ENCODE assay signal across 11 cellular contexts in genomic region chr9:114383866-114384231, GRCh38. TPM values are rescaled to one million over a fixed set of nuclear protein-coding genes. Genes with fewer than 3 reads are reported as not detected.
DNase-seq lines count a peak whose midpoint lies in the region; ATAC-seq and TF ChIP-seq lines count a peak whose summit lies in the region.
"Had no signal": no experiment of that assay in that cellular context is flagged by ENCODE, and none has a peak within 500 bp of the region (broad histone marks: within the 10 kb centered on the region; RNA-seq: fewer than 3 reads in every experiment).

No MANE protein-coding gene starts in this region.

- peaks cover 6% of the 10 kb centered on the region; the same call in 1 of the 2 replicates for H3F3A ChIP-seq in OCI-LY1 (ENCODE audit: insufficient read depth, low read length)

- H3K9ac ChIP-seq in OCI-LY1 (ENCODE audit: low read length), result peak overlapping the region; percentile 56

- peak overlapping the region; percentile 60 for H3K4me2 ChIP-seq in OCI-LY1 (ENCODE audit: low read length)

- no peaks in the 10 kb centered on the region for H3K9me3 ChIP-seq in OCI-LY1 (ENCODE audit: low read length)

- peaks cover 16% of the 10 kb centered on the region for H3K27me3 Mint-ChIP-seq in endothelial cell (ENCODE audit: unreplicated experiment)

- H3K9me3 Mint-ChIP-seq in endothelial cell (ENCODE audit: unreplicated experiment), result no peaks in the 10 kb centered on the region

- peaks cover 34% of the 10 kb centered on the region for H3K79me2 ChIP-seq in OCI-LY1 (ENCODE audit: insufficient read depth, low read length)

- peaks cover 60% of the 10 kb centered on the region for H3K4me1 Mint-ChIP-seq in endothelial cell (ENCODE audit: unreplicated experiment)

- H4K20me1 ChIP-seq in OCI-LY1 (ENCODE audit: insufficient read depth, low read length), result no peaks in the 10 kb centered on the region

- ATAC-seq in GM18505 (IDR thresholded peaks at IDR 0.05; ENCODE audit: unreplicated experiment) (no peak), GM18858 (IDR thresholded peaks at IDR 0.05; ENCODE audit: unreplicated experiment) (no peak)

- H2AFZ ChIP-seq in OCI-LY1 (ENCODE audit: low read length), result no peak overlapping the region

- TF ChIP-seq CTCF in GM12865 (IDR thresholded peaks at IDR 0.05; ENCODE audit: insufficient read depth, low read depth, low read length, missing control alignments), result no peak
- no peak for TF ChIP-seq CTCF in OCI-LY1 (IDR thresholded peaks at IDR 0.05; ENCODE audit: low read length)
- no peak for TF ChIP-seq CTCF in endothelial cell (IDR thresholded peaks at IDR 0.05; ENCODE audit: unreplicated experiment)

- H3K36me3 ChIP-seq in OCI-LY1 (ENCODE audit: insufficient read depth, low read length), result peaks cover 30% of the 10 kb centered on the region

- DNase-seq in GM12865 (ENCODE audit: low read depth) (no peak), endothelial cell (ENCODE audit: low spot score) (no peak), NCI-H1417 treated with DMSO at 0.1 percent for 48 hours (lab: John Stamatoyannopoulos, UW) (no peak)
- no peak for DNase-seq in effector CD4-positive, alpha-beta T cell
- DNase-seq: cerebellar nuclear complex, NCI-H1694 had no signal

- H3K36me3 Mint-ChIP-seq in endothelial cell (ENCODE audit: low read depth, unreplicated experiment), result peaks cover 16% of the 10 kb centered on the region

- H3K4me3 ChIP-seq in GM12865 (ENCODE audit: low read depth, low read length), result peak overlapping the region; percentile 55
- peak overlapping the region; percentile 41 for H3K4me3 ChIP-seq in OCI-LY1 (ENCODE audit: low read depth, low read length, poor library complexity, severe bottlenecking)
- H3K4me3 ChIP-seq in skin epidermis, result peak overlapping the region in 3 of 7 experiments; percentile 10 to 21 (median 16)

- no peak for TF ChIP-seq POLR2A in GM18505 (IDR thresholded peaks at IDR 0.05; ENCODE audit: borderline replicate concordance, extremely low read depth, insufficient read depth, insufficient read length)

- no peaks in the 10 kb centered on the region for H3K9me2 ChIP-seq in OCI-LY1 (ENCODE audit: low read depth, low read length)

- H3K27ac ChIP-seq in OCI-LY1 (ENCODE audit: low read depth, low read length, poor library complexity, severe bottlenecking) (peak overlapping the region; percentile 99), skin epidermis (peak overlapping the region; percentile 41 to 99 (median 88))

- H3K27ac Mint-ChIP-seq in endothelial cell (ENCODE audit: unreplicated experiment), result peak overlapping the region; percentile 48

- peaks cover 60% of the 10 kb centered on the region for H3K4me1 ChIP-seq in OCI-LY1 (ENCODE audit: insufficient read depth, low read length, severe bottlenecking)

- peak overlapping the region; percentile 77 for H3K4me3 Mint-ChIP-seq in endothelial cell (ENCODE audit: unreplicated experiment)

- no peaks in the 10 kb centered on the region for H3K27me3 ChIP-seq in OCI-LY1 (ENCODE audit: insufficient read depth, low read length)

RNA-seq across cellular contexts. Expression of gene AKNA, which starts 3.9 kb away (rescaled TPM):
- total RNA-seq in endothelial cell (ENCODE audit: unreplicated experiment), result 79.1 TPM

RNA-seq across cellular contexts. Expression of gene ORM2, which starts 54.2 kb away (rescaled TPM):
- total RNA-seq in endothelial cell (ENCODE audit: unreplicated experiment), result not detected
- total RNA-seq: T-helper 2 cell treated with Interferon-gamma antibody and Interleukin-4, amounts not matched to agents 100 ng/mL and 5 ng/mL, for 36 hours had no signal
